In the genomic region with DNA sequence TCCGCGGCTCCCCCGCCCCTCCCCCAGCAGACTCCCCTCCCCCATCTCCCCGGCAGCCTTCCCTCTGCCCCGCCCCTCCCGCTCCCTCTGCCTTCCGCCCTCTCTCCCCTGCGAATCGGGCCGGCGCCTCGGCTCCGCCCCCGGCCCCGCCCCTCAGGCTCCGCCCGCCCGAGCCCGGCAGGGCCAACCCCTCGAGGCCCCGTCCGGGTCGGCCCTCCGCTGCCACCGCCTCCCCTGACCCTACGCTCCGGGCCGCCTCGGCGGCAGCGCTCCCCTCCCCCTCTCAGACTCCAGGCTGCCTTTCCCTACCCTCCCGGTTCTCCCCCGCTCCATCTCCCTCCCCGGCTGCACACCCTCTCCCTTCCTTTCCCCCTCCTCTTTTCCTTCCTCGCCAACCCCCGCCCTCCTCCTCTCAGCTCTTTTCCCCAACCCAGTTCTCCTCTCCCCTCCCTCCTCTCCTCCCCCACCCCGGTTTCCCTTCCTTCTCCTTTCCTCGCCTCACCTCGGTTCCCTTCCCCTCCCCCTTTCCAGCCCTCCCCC, we compare ENCODE assay signal across 1 cellular context.
A peak's percentile ranks its signal among the peaks of the same experiment; 100 is the strongest.
TF ChIP-seq lines count a peak whose summit lies in the region.

No MANE protein-coding gene starts in this region.

TF ChIP-seq in K562, 482 proteins besides CTCF, POLR2A, EP300 and RAD21 (continued from another document and continues in another):
- TF ChIP-seq, protein P1, sequence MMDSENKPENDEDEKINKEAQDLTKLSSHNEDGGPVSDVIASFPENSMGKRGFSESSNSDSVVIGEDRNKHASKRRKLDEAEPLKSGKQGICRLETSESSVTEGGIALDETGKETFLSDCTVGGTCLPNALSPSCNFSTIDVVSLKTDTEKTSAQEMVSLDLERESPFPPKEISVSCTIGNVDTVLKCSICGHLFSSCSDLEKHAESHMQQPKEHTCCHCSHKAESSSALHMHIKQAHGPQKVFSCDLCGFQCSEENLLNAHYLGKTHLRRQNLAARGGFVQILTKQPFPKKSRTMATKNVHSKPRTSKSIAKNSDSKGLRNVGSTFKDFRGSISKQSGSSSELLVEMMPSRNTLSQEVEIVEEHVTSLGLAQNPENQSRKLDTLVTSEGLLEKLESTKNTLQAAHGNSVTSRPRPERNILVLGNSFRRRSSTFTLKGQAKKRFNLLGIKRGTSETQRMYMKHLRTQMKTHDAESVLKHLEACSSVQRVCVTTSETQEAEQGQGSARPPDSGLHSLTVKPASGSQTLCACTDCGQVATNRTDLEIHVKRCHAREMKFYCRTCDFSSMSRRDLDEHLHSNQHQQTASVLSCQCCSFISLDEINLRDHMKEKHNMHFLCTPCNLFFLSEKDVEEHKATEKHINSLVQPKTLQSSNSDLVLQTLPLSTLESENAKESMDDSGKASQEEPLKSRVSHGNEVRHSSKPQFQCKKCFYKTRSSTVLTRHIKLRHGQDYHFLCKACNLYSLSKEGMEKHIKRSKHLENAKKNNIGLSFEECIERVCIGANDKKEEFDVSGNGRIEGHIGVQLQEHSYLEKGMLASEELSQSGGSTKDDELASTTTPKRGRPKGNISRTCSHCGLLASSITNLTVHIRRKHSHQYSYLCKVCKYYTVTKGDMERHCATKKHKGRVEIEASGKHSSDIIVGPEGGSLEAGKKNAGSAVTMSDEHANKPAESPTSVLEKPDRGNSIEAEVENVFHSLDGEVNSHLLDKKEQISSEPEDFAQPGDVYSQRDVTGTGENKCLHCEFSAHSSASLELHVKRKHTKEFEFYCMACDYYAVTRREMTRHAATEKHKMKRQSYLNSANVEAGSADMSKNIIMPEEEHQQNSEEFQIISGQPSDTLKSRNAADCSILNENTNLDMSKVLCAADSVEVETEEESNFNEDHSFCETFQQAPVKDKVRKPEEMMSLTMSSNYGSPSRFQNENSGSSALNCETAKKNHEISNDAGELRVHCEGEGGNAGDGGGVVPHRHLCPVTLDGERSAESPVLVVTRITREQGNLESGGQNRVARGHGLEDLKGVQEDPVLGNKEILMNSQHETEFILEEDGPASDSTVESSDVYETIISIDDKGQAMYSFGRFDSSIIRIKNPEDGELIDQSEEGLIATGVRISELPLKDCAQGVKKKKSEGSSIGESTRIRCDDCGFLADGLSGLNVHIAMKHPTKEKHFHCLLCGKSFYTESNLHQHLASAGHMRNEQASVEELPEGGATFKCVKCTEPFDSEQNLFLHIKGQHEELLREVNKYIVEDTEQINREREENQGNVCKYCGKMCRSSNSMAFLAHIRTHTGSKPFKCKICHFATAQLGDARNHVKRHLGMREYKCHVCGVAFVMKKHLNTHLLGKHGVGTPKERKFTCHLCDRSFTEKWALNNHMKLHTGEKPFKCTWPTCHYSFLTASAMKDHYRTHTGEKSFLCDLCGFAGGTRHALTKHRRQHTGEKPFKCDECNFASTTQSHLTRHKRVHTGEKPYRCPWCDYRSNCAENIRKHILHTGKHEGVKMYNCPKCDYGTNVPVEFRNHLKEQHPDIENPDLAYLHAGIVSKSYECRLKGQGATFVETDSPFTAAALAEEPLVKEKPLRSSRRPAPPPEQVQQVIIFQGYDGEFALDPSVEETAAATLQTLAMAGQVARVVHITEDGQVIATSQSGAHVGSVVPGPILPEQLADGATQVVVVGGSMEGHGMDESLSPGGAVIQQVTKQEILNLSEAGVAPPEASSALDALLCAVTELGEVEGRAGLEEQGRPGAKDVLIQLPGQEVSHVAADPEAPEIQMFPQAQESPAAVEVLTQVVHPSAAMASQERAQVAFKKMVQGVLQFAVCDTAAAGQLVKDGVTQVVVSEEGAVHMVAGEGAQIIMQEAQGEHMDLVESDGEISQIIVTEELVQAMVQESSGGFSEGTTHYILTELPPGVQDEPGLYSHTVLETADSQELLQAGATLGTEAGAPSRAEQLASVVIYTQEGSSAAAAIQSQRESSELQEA (IDR thresholded peaks at IDR 0.05; ENCODE audit: low read depth), result 0 out of 2 replicates have a peak, but pooled peaks have one; percentile 20
- TF ChIP-seq CEBPG (CRISPR knock-in tag; IDR thresholded peaks at IDR 0.05) (no peak), CEBPG (tag; conservative IDR thresholded peaks at IDR 0.05 in 1 of 2, IDR thresholded peaks at IDR 0.05 in 1 of 2) (no peak), MTA2 (IDR thresholded peaks at IDR 0.05; ENCODE audit: low read depth) (peak; percentile 66), MED1 (CRISPR knock-in tag; IDR thresholded peaks at IDR 0.05; ENCODE audit: borderline replicate concordance) (no peak), SMARCA5 (IDR thresholded peaks at IDR 0.05) (no peak), SPI1 (IDR thresholded peaks at IDR 0.05; ENCODE audit: borderline replicate concordance, low read depth, low read length) (peak; percentile 23; the same call in 1 of the 2 replicates), PRMT5 (CRISPR knock-in tag; IDR thresholded peaks at IDR 0.05) (no peak), ZNF354B (CRISPR knock-in tag; IDR thresholded peaks at IDR 0.05) (no peak), SMARCE1 (IDR thresholded peaks at IDR 0.05) (peak; percentile 82), ZNF707 (CRISPR knock-in tag; conservative IDR thresholded peaks at IDR 0.05) (no peak), NEUROD1 (IDR thresholded peaks at IDR 0.05; ENCODE audit: borderline replicate concordance, low read depth, low read length, partially characterized antibody) (peak; percentile 55), MECOM (CRISPR knock-in tag; IDR thresholded peaks at IDR 0.05) (no peak), MAFG (tag; conservative IDR thresholded peaks at IDR 0.05) (no peak), NRF1 (conservative IDR thresholded peaks at IDR 0.05 in 1 of 2, IDR thresholded peaks at IDR 0.05 in 1 of 2) (peak in 1 of 2 experiments; percentile 10; a peak in 2 of 4 replicates), TAF1 (IDR thresholded peaks at IDR 0.05; ENCODE audit: control insufficient read depth, extremely low read depth, insufficient read depth, low read length, severe bottlenecking) (peak; percentile 26), GTF2A2 (tag; IDR thresholded peaks at IDR 0.05) (no peak), ZNF311 (CRISPR knock-in tag; IDR thresholded peaks at IDR 0.05) (no peak), BRF1 (IDR thresholded peaks at IDR 0.05; ENCODE audit: borderline replicate concordance, extremely low read depth, insufficient read length) (no peak), ZFPM2 (CRISPR knock-in tag; IDR thresholded peaks at IDR 0.05) (no peak), ZNF717 (CRISPR knock-in tag; IDR thresholded peaks at IDR 0.05) (no peak), DIDO1 (tag; IDR thresholded peaks at IDR 0.05; ENCODE audit: low read depth) (no peak), STAT5A (IDR thresholded peaks at IDR 0.05; ENCODE audit: borderline replicate concordance, low read length) (no peak), SUPT5H (IDR thresholded peaks at IDR 0.05) (peak; percentile 75), ZNF384 (IDR thresholded peaks at IDR 0.05; ENCODE audit: low read depth, low read length) (0 out of 2 replicates have a peak, but pooled peaks have one; percentile 14), ADNP (tag; IDR thresholded peaks at IDR 0.05) (no peak), ELF1 (tag; IDR thresholded peaks at IDR 0.05) (peak; percentile 78), ZNF561 (CRISPR knock-in tag; conservative IDR thresholded peaks at IDR 0.05) (no peak), HLTF (IDR thresholded peaks at IDR 0.05) (peak; percentile 98), ZNF282 (CRISPR knock-in tag; IDR thresholded peaks at IDR 0.05) (no peak), ARHGAP35 (IDR thresholded peaks at IDR 0.05; ENCODE audit: partially characterized antibody) (peak; percentile 30), NUFIP1 (IDR thresholded peaks at IDR 0.05; ENCODE audit: partially characterized antibody) (no peak), ZNF133 (CRISPR knock-in tag; IDR thresholded peaks at IDR 0.05) (no peak), TSC22D4 (tag; IDR thresholded peaks at IDR 0.05) (no peak), KDM1A (IDR thresholded peaks at IDR 0.05) (peak; percentile 57 to 98; a peak in 3 of 4 replicates), ZNF589 (CRISPR knock-in tag; IDR thresholded peaks at IDR 0.05; ENCODE audit: low read depth) (no peak), ZNF253 (CRISPR knock-in tag; conservative IDR thresholded peaks at IDR 0.05) (no peak), ZNF217 (CRISPR knock-in tag; IDR thresholded peaks at IDR 0.05) (no peak), FIP1L1 (IDR thresholded peaks at IDR 0.05; ENCODE audit: low read depth, low read length, poor library complexity, severe bottlenecking) (no peak), CBX2 (IDR thresholded peaks at IDR 0.05; ENCODE audit: insufficient read depth, low read length, poor library complexity, severe bottlenecking) (no peak), PPARD (CRISPR knock-in tag; IDR thresholded peaks at IDR 0.05) (no peak), ZNF134 (CRISPR knock-in tag; conservative IDR thresholded peaks at IDR 0.05) (no peak), BCL6 (CRISPR knock-in tag; IDR thresholded peaks at IDR 0.05) (no peak)
- TF ChIP-seq, protein P2, sequence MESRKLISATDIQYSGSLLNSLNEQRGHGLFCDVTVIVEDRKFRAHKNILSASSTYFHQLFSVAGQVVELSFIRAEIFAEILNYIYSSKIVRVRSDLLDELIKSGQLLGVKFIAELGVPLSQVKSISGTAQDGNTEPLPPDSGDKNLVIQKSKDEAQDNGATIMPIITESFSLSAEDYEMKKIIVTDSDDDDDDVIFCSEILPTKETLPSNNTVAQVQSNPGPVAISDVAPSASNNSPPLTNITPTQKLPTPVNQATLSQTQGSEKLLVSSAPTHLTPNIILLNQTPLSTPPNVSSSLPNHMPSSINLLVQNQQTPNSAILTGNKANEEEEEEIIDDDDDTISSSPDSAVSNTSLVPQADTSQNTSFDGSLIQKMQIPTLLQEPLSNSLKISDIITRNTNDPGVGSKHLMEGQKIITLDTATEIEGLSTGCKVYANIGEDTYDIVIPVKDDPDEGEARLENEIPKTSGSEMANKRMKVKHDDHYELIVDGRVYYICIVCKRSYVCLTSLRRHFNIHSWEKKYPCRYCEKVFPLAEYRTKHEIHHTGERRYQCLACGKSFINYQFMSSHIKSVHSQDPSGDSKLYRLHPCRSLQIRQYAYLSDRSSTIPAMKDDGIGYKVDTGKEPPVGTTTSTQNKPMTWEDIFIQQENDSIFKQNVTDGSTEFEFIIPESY (CRISPR knock-in tag; IDR thresholded peaks at IDR 0.05), result no peak
- TF ChIP-seq, protein P3, sequence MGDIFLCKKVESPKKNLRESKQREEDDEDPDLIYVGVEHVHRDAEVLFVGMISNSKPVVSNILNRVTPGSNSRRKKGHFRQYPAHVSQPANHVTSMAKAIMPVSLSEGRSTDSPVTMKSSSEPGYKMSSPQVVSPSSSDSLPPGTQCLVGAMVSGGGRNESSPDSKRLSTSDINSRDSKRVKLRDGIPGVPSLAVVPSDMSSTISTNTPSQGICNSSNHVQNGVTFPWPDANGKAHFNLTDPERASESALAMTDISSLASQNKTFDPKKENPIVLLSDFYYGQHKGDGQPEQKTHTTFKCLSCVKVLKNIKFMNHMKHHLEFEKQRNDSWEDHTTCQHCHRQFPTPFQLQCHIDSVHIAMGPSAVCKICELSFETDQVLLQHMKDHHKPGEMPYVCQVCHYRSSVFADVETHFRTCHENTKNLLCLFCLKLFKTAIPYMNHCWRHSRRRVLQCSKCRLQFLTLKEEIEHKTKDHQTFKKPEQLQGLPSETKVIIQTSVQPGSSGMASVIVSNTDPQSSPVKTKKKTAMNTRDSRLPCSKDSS (IDR thresholded peaks at IDR 0.05; ENCODE audit: low read depth, partially characterized antibody), result no peak
- TF ChIP-seq, protein P4, sequence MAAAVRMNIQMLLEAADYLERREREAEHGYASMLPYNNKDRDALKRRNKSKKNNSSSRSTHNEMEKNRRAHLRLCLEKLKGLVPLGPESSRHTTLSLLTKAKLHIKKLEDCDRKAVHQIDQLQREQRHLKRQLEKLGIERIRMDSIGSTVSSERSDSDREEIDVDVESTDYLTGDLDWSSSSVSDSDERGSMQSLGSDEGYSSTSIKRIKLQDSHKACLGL (CRISPR knock-in tag; IDR thresholded peaks at IDR 0.05; ENCODE audit: borderline replicate concordance, poor library complexity, severe bottlenecking), result no peak
- TF ChIP-seq, protein P5, sequence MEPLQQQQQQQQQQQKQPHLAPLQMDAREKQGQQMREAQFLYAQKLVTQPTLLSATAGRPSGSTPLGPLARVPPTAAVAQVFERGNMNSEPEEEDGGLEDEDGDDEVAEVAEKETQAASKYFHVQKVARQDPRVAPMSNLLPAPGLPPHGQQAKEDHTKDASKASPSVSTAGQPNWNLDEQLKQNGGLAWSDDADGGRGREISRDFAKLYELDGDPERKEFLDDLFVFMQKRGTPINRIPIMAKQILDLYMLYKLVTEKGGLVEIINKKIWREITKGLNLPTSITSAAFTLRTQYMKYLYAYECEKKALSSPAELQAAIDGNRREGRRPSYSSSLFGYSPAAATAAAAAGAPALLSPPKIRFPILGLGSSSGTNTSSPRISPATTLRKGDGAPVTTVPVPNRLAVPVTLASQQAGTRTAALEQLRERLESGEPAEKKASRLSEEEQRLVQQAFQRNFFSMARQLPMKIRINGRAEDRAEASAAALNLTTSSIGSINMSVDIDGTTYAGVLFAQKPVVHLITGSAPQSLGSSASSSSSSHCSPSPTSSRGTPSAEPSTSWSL (CRISPR knock-in tag; IDR thresholded peaks at IDR 0.05; ENCODE audit: borderline replicate concordance), result no peak
- TF ChIP-seq, protein P6, sequence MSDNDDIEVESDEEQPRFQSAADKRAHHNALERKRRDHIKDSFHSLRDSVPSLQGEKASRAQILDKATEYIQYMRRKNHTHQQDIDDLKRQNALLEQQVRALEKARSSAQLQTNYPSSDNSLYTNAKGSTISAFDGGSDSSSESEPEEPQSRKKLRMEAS (CRISPR knock-in tag; IDR thresholded peaks at IDR 0.05), result no peak
- TF ChIP-seq, protein P7, sequence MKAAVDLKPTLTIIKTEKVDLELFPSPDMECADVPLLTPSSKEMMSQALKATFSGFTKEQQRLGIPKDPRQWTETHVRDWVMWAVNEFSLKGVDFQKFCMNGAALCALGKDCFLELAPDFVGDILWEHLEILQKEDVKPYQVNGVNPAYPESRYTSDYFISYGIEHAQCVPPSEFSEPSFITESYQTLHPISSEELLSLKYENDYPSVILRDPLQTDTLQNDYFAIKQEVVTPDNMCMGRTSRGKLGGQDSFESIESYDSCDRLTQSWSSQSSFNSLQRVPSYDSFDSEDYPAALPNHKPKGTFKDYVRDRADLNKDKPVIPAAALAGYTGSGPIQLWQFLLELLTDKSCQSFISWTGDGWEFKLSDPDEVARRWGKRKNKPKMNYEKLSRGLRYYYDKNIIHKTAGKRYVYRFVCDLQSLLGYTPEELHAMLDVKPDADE (conservative IDR thresholded peaks at IDR 0.05; ENCODE audit: control insufficient read depth, low read depth, low read length), result peak; percentile 79; the same call in 1 of the 2 replicates
